ENCODE assay signal across 12 cellular contexts in genomic region chr1:171877711-171878110, GRCh38. TPM values are rescaled to one million over a fixed set of nuclear protein-coding genes. Genes with fewer than 3 reads are reported as not detected.
A peak's percentile ranks its signal among the peaks of the same experiment; 100 is the strongest.
DNase-seq lines count a peak whose midpoint lies in the region; ATAC-seq and TF ChIP-seq lines count a peak whose summit lies in the region.
"Had no signal": no experiment of that assay in that cellular context is flagged by ENCODE, and none has a peak within 500 bp of the region (broad histone marks: within the 10 kb centered on the region; RNA-seq: fewer than 3 reads in every experiment).

No MANE protein-coding gene starts in this region.

- no peaks in the 10 kb centered on the region for H3K4me1 ChIP-seq in H9 (ENCODE audit: insufficient read depth, low read length)

- H2BK5ac ChIP-seq in H9 (ENCODE audit: insufficient read length, low read length): no peak overlapping the region

- H2AK5ac ChIP-seq in H9 (ENCODE audit: insufficient read length, low read length): no peak overlapping the region

- H3K9me3 ChIP-seq in H9 (ENCODE audit: control insufficient read depth, low read depth, low read length): no peaks in the 10 kb centered on the region

- H3K14ac ChIP-seq in H9 (ENCODE audit: insufficient read depth, low read length): no peak overlapping the region

- no peak overlapping the region for H2BK120ac ChIP-seq in H9 (ENCODE audit: low read depth, low read length, poor library complexity, severe bottlenecking)

- H3K9ac ChIP-seq in H9 (ENCODE audit: extremely low read depth, insufficient read length, low read length): no peak overlapping the region

- no peaks in the 10 kb centered on the region for H3K79me1 ChIP-seq in H9 (ENCODE audit: insufficient read depth, low read depth, low read length, poor library complexity, severe bottlenecking)

- peak; percentile 17 for DNase-seq in AG10803 (ENCODE audit: low read depth)
- peak; percentile 9 for DNase-seq in amniotic epithelial cell (ENCODE audit: low read depth)
- DNase-seq in H9: no peak
- no peak for DNase-seq in stimulated activated CD4-positive, alpha-beta T cell treated with anti-CD3 and anti-CD28 coated beads, Interleukin-4, amount 100 ng/mL, for 1 hour
- DNase-seq in activated CD4-positive, alpha-beta memory T cell treated with anti-CD3 and anti-CD28 coated beads, Interleukin-2, amount 10 ng/mL, durations not matched to agents 7 days and 5 days: no peak
- DNase-seq in NCI-H345 treated with DMSO at 0.1 percent for 48 hours (lab: John Stamatoyannopoulos, UW; ENCODE audit: unreplicated experiment): no peak
- DNase-seq: activated gamma-delta T cell treated with Interleukin-2 at 50 U/mL for 16 hours, Kasumi-1, naive B cell had no signal

- no peak overlapping the region for H4K5ac ChIP-seq in H9 (ENCODE audit: insufficient read length, low read depth, low read length)

- H3K79me2 ChIP-seq in H9 (ENCODE audit: insufficient read depth, low read length): no peaks in the 10 kb centered on the region

- H3K23me2 ChIP-seq in H9 (ENCODE audit: insufficient read length, low read depth, low read length, poor library complexity, severe bottlenecking): no peaks in the 10 kb centered on the region

- H3K4me2 ChIP-seq in H9 (ENCODE audit: insufficient read depth, insufficient read length, low read length): no peak overlapping the region

- H3K4ac ChIP-seq in H9 (ENCODE audit: low read depth, low read length): no peak overlapping the region

- no peak overlapping the region for H4K91ac ChIP-seq in H9 (ENCODE audit: insufficient read length, low read depth, low read length)

- H3K9me3 Mint-ChIP-seq in H9: no peaks in the 10 kb centered on the region
- no peaks in the 10 kb centered on the region for H3K9me3 Mint-ChIP-seq in activated CD4-positive, alpha-beta memory T cell treated with anti-CD3 and anti-CD28 coated beads, Interleukin-2, amount 10 ng/mL, durations not matched to agents 7 days and 5 days

- H3K36me3 Mint-ChIP-seq in H9 (ENCODE audit: insufficient read depth in 1 of 3, low read depth in 3 of 3): no peaks in the 10 kb centered on the region
- no peaks in the 10 kb centered on the region for H3K36me3 Mint-ChIP-seq in activated CD4-positive, alpha-beta memory T cell treated with anti-CD3 and anti-CD28 coated beads, Interleukin-2, amount 10 ng/mL, durations not matched to agents 7 days and 5 days (ENCODE audit: low read depth)
- H3K36me3 Mint-ChIP-seq: naive B cell had no signal

- no peak overlapping the region for H3K27ac ChIP-seq in H9 (ENCODE audit: insufficient read length, low read depth, low read length)

- no peak overlapping the region for H3K4me3 Mint-ChIP-seq in H9
- no peak overlapping the region for H3K4me3 Mint-ChIP-seq in activated CD4-positive, alpha-beta memory T cell treated with anti-CD3 and anti-CD28 coated beads, Interleukin-2, amount 10 ng/mL, durations not matched to agents 7 days and 5 days
- H3K4me3 Mint-ChIP-seq: B cell, naive B cell had no signal

- POLR2A ChIA-PET in activated CD4-positive, alpha-beta memory T cell treated with anti-CD3 and anti-CD28 coated beads, Interleukin-2, amount 10 ng/mL, durations not matched to agents 7 days and 5 days (lab: Charles Lee): no interaction called here

- H3K56ac ChIP-seq in H9 (ENCODE audit: insufficient read length, low read depth, low read length): no peak overlapping the region

- peaks cover 7 to 8% of the 10 kb centered on the region in 2 experiments for H3K4me1 Mint-ChIP-seq in H9
- peaks cover 2% of the 10 kb centered on the region for H3K4me1 Mint-ChIP-seq in activated CD4-positive, alpha-beta memory T cell treated with anti-CD3 and anti-CD28 coated beads, Interleukin-2, amount 10 ng/mL, durations not matched to agents 7 days and 5 days
- H3K4me1 Mint-ChIP-seq: B cell, naive B cell had no signal

- no peak overlapping the region for H2BK12ac ChIP-seq in H9 (ENCODE audit: insufficient read length, low read depth, low read length)

- no CpG with 5 or more reads among the region's 3 CpGs for WGBS in H9 (ENCODE audit: extremely low coverage, insufficient read length, low lambda C conversion rate)

- H4K8ac ChIP-seq in H9 (replicated peaks; ENCODE audit: insufficient read length, low read depth, low read length): no peak overlapping the region

- CTCF ChIA-PET in activated CD4-positive, alpha-beta memory T cell treated with anti-CD3 and anti-CD28 coated beads, Interleukin-2, amount 10 ng/mL, durations not matched to agents 7 days and 5 days (lab: Charles Lee): no interaction called here

- no peak overlapping the region for H3K18ac ChIP-seq in H9 (ENCODE audit: insufficient read length, low read depth, low read length)

- H3K23ac ChIP-seq in H9 (ENCODE audit: insufficient read length, low read depth, low read length): no peak overlapping the region

- H3T11ph ChIP-seq in H9 (ENCODE audit: low read length): no peak overlapping the region

- no peak overlapping the region for H3K27ac Mint-ChIP-seq in H9
- H3K27ac Mint-ChIP-seq in activated CD4-positive, alpha-beta memory T cell treated with anti-CD3 and anti-CD28 coated beads, Interleukin-2, amount 10 ng/mL, durations not matched to agents 7 days and 5 days: no peak overlapping the region
- H3K27ac Mint-ChIP-seq: B cell, naive B cell had no signal

- no peak for TF ChIP-seq CTCF in AG10803 (conservative IDR thresholded peaks at IDR 0.05; ENCODE audit: low read length)
- TF ChIP-seq CTCF in H9 (conservative IDR thresholded peaks at IDR 0.05): no peak

- H3K4me3 ChIP-seq in AG10803 (ENCODE audit: low read length): no peak overlapping the region

- H3K27me3 Mint-ChIP-seq in H9 (ENCODE audit: low read depth): no peaks in the 10 kb centered on the region
- no peaks in the 10 kb centered on the region for H3K27me3 Mint-ChIP-seq in activated CD4-positive, alpha-beta memory T cell treated with anti-CD3 and anti-CD28 coated beads, Interleukin-2, amount 10 ng/mL, durations not matched to agents 7 days and 5 days
- H3K27me3 Mint-ChIP-seq: B cell had no signal

- H3K27me3 ChIP-seq in H9 (ENCODE audit: insufficient read depth, low read length): no peaks in the 10 kb centered on the region

- H2AFZ ChIP-seq in H9 (ENCODE audit: low read length): no peak overlapping the region

- ATAC-seq in GM18868 (IDR thresholded peaks at IDR 0.05; ENCODE audit: unreplicated experiment) (peak; percentile 98), HG03095 (IDR thresholded peaks at IDR 0.05; ENCODE audit: unreplicated experiment) (peak; percentile 94)

- no peak overlapping the region for H2BK20ac ChIP-seq in H9 (ENCODE audit: low read depth, low read length, poor library complexity, severe bottlenecking)

- H4K20me1 ChIP-seq in H9 (ENCODE audit: control insufficient read depth, insufficient read depth, insufficient read length): no peaks in the 10 kb centered on the region

- H2BK15ac ChIP-seq in H9 (ENCODE audit: low read depth, low read length): no peak overlapping the region

RNA-seq across cellular contexts. Expression of gene DNM3, which starts 36.4 kb away (rescaled TPM):
- total RNA-seq in H9 (2021): 2.7 and 3.3 TPM in 2 replicates
- 1 to 10 TPM; 2.0 to 2.2 TPM for total RNA-seq in activated CD4-positive, alpha-beta memory T cell treated with anti-CD3 and anti-CD28 coated beads, Interleukin-2, amount 10 ng/mL, durations not matched to agents 7 days and 5 days

Comparison
In these comparisons a context has a peak if more than half of its experiments do, and no peak if none do; other contexts are left out.
1. DNase-seq: peak in AG10803 (single experiment) and amniotic epithelial cell (single experiment); none in H9 (single experiment), stimulated activated CD4-positive, alpha-beta T cell treated with anti-CD3 and anti-CD28 coated beads, Interleukin-4, amount 100 ng/mL, for 1 hour (single experiment), activated CD4-positive, alpha-beta memory T cell treated with anti-CD3 and anti-CD28 coated beads, Interleukin-2, amount 10 ng/mL, durations not matched to agents 7 days and 5 days (single experiment) and NCI-H345 treated with DMSO at 0.1 percent for 48 hours (single experiment).